Comparison of ENCODE assay signal across 9 cellular contexts in the genomic region with DNA sequence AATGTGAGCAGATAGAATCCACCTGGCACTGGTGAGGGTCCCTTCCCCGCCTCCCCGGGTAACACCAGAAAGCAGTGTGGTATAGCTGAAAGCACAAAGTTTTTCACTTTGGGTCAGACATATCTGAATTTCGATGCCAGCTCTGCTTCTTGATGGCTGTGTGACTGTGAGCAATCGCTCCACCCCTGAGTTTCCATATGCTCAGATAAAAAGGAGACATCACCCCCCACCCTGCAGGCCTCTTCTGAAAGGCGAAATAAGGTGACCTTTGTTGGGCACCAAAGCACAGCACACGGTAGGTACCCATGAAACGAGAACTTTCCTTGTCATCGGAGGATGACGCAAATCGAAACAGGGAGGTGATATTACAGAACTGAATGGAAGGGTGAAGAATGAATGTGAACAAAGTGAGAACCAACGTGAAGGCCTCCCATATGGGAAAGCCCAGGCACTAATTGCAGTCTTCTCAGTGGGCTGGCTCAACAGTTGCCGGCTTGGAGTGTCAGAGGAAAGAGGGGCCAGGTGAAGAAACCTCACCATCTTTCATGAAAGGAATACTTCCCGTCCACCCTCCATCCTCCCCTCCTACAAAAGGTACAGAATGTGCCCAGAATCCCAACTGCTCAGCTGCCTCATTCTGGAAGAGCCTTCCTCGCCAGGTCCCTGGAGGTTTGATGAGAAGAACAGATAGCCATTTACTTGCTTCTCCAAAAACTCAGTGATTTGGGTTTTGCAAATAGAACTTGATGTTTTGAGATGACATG.
DNase-seq lines count a peak whose midpoint lies in the region; ATAC-seq and TF ChIP-seq lines count a peak whose summit lies in the region.
"Had no signal": no experiment of that assay in that cellular context is flagged by ENCODE, and none has a peak within 500 bp of the region (broad histone marks: within the 10 kb centered on the region; RNA-seq: fewer than 3 reads in every experiment).

No MANE protein-coding gene starts in this region.

- H3T11ph ChIP-seq in H9 (ENCODE audit: low read length), result no peak overlapping the region

- peak; percentile 49 to 60 for DNase-seq in activated CD4-positive, alpha-beta T cell treated with anti-CD3 and anti-CD28 coated beads, Interleukin-2, amount 50 U/mL, for 4 hours
- DNase-seq in stimulated activated CD4-positive, alpha-beta T cell treated with anti-CD3 and anti-CD28 coated beads, Interleukin-1b, Interleukin-23, amount 100 ng/mL, for 24 hours (ENCODE audit: low read depth in 4 of 4, low spot score in 1 of 4), result peak; percentile 33 to 74 (median 48)
- DNase-seq in AG08395 (ENCODE audit: low spot score) (no peak), MV-4-11 (lab: John Stamatoyannopoulos, UW) (no peak), H9 (no peak), left ventricle myocardium superior (no peak)
- DNase-seq: foreskin melanocyte had no signal

- no peak overlapping the region for H2BK5ac ChIP-seq in H9 (ENCODE audit: insufficient read length, low read length)

- H3K4me2 ChIP-seq in H9 (ENCODE audit: insufficient read depth, insufficient read length, low read length), result no peak overlapping the region

- no peak overlapping the region for H3K14ac ChIP-seq in H9 (ENCODE audit: insufficient read depth, low read length)

- no peak overlapping the region for H2AK5ac ChIP-seq in H9 (ENCODE audit: insufficient read length, low read length)

- no peak for TF ChIP-seq CTCF in H9 (conservative IDR thresholded peaks at IDR 0.05)

- no peak overlapping the region for H3K27ac Mint-ChIP-seq in H9

- no peak overlapping the region for H3K18ac ChIP-seq in H9 (ENCODE audit: insufficient read length, low read depth, low read length)

- H3K27ac ChIP-seq in H9 (ENCODE audit: insufficient read length, low read depth, low read length), result no peak overlapping the region

- peaks cover 3 to 6% of the 10 kb centered on the region in 2 experiments for H3K4me1 Mint-ChIP-seq in H9

- no peaks in the 10 kb centered on the region for H3K9me3 ChIP-seq in H9 (ENCODE audit: control insufficient read depth, low read depth, low read length)

- peaks cover 0 to 4% of the 10 kb centered on the region in 2 experiments; a peak in 1 of 5 replicates for H3K9me3 Mint-ChIP-seq in H9

- intact Hi-C loops in left ventricle myocardium superior (cut with micrococcal nuclease), result no loop called here

- no peaks in the 10 kb centered on the region for H4K20me1 ChIP-seq in H9 (ENCODE audit: control insufficient read depth, insufficient read depth, insufficient read length)

- H3K27me3 Mint-ChIP-seq in H9 (ENCODE audit: low read depth), result peaks cover 2% of the 10 kb centered on the region; the same call in 1 of the 2 replicates

- 0 out of 2 replicates have a peak, but pooled peaks cover 2% of the 10 kb centered on the region for H3K4me1 ChIP-seq in H9 (ENCODE audit: insufficient read depth, low read length)

- H3K4ac ChIP-seq in H9 (ENCODE audit: low read depth, low read length), result no peak overlapping the region

- ATAC-seq in GM18907 (IDR thresholded peaks at IDR 0.05; ENCODE audit: unreplicated experiment), result peak; percentile 92
- peak; percentile 74 for ATAC-seq in HG02885 (IDR thresholded peaks at IDR 0.05; ENCODE audit: poor library complexity, unreplicated experiment)
- no peak for ATAC-seq in left ventricle myocardium superior

- no peak overlapping the region for H4K91ac ChIP-seq in H9 (ENCODE audit: insufficient read length, low read depth, low read length)

- H3K36me3 Mint-ChIP-seq in H9 (ENCODE audit: insufficient read depth in 1 of 3, low read depth in 3 of 3), result peaks cover 0 to 2% (median 0%) of the 10 kb centered on the region in 3 experiments; a peak in 1 of 7 replicates

- no peaks in the 10 kb centered on the region for H3K79me2 ChIP-seq in H9 (ENCODE audit: insufficient read depth, low read length)

- H4K8ac ChIP-seq in H9 (replicated peaks; ENCODE audit: insufficient read length, low read depth, low read length), result no peak overlapping the region

- no peaks in the 10 kb centered on the region for H3K27me3 ChIP-seq in H9 (ENCODE audit: insufficient read depth, low read length)

- no peak overlapping the region for H3K23ac ChIP-seq in H9 (ENCODE audit: insufficient read length, low read depth, low read length)

- no CpG with 5 or more reads among the region's 14 CpGs for WGBS in H9 (ENCODE audit: extremely low coverage, insufficient read length, low lambda C conversion rate)

- no peaks in the 10 kb centered on the region for H3K23me2 ChIP-seq in H9 (ENCODE audit: insufficient read length, low read depth, low read length, poor library complexity, severe bottlenecking)

- no peak overlapping the region for H2AFZ ChIP-seq in H9 (ENCODE audit: low read length)

- H4K5ac ChIP-seq in H9 (ENCODE audit: insufficient read length, low read depth, low read length), result no peak overlapping the region

- no peak overlapping the region for H3K4me3 Mint-ChIP-seq in H9

- H2BK15ac ChIP-seq in H9 (ENCODE audit: low read depth, low read length), result no peak overlapping the region

- H2BK12ac ChIP-seq in H9 (ENCODE audit: insufficient read length, low read depth, low read length), result no peak overlapping the region

- no peak overlapping the region for H3K56ac ChIP-seq in H9 (ENCODE audit: insufficient read length, low read depth, low read length)

- H2BK120ac ChIP-seq in H9 (ENCODE audit: low read depth, low read length, poor library complexity, severe bottlenecking), result no peak overlapping the region

- H2BK20ac ChIP-seq in H9 (ENCODE audit: low read depth, low read length, poor library complexity, severe bottlenecking), result no peak overlapping the region

- H3K79me1 ChIP-seq in H9 (ENCODE audit: insufficient read depth, low read depth, low read length, poor library complexity, severe bottlenecking), result no peaks in the 10 kb centered on the region

- H3K9ac ChIP-seq in H9 (ENCODE audit: extremely low read depth, insufficient read length, low read length), result no peak overlapping the region

Comparison
In these comparisons a context has a peak if more than half of its experiments do, and no peak if none do; other contexts are left out.
1. DNase-seq: peak in activated CD4-positive, alpha-beta T cell treated with anti-CD3 and anti-CD28 coated beads, Interleukin-2, amount 50 U/mL, for 4 hours (2 of 2) and stimulated activated CD4-positive, alpha-beta T cell treated with anti-CD3 and anti-CD28 coated beads, Interleukin-1b, Interleukin-23, amount 100 ng/mL, for 24 hours (4 of 4); none in AG08395 (single experiment), MV-4-11 (single experiment), H9 (single experiment) and left ventricle myocardium superior (single experiment).